In genomic region chr12:95224202-95225170, GRCh38 we compare ENCODE assay signal across 1 cellular context.
TF ChIP-seq lines count a peak whose summit lies in the region.

No MANE protein-coding gene starts in this region.

TF ChIP-seq in K562, 482 proteins besides CTCF, POLR2A, EP300 and RAD21 (continues in another document):
- TF ChIP-seq, protein P1, sequence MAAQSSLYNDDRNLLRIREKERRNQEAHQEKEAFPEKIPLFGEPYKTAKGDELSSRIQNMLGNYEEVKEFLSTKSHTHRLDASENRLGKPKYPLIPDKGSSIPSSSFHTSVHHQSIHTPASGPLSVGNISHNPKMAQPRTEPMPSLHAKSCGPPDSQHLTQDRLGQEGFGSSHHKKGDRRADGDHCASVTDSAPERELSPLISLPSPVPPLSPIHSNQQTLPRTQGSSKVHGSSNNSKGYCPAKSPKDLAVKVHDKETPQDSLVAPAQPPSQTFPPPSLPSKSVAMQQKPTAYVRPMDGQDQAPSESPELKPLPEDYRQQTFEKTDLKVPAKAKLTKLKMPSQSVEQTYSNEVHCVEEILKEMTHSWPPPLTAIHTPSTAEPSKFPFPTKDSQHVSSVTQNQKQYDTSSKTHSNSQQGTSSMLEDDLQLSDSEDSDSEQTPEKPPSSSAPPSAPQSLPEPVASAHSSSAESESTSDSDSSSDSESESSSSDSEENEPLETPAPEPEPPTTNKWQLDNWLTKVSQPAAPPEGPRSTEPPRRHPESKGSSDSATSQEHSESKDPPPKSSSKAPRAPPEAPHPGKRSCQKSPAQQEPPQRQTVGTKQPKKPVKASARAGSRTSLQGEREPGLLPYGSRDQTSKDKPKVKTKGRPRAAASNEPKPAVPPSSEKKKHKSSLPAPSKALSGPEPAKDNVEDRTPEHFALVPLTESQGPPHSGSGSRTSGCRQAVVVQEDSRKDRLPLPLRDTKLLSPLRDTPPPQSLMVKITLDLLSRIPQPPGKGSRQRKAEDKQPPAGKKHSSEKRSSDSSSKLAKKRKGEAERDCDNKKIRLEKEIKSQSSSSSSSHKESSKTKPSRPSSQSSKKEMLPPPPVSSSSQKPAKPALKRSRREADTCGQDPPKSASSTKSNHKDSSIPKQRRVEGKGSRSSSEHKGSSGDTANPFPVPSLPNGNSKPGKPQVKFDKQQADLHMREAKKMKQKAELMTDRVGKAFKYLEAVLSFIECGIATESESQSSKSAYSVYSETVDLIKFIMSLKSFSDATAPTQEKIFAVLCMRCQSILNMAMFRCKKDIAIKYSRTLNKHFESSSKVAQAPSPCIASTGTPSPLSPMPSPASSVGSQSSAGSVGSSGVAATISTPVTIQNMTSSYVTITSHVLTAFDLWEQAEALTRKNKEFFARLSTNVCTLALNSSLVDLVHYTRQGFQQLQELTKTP (IDR thresholded peaks at IDR 0.05; ENCODE audit: low read depth in 1 of 2, partially characterized antibody in 2 of 2): no peak
- TF ChIP-seq ZNF316 (IDR thresholded peaks at IDR 0.05) (peak; percentile 100), NFIC (IDR thresholded peaks at IDR 0.05) (peak; percentile 18; the same call in 1 of the 2 replicates), EHMT2 (IDR thresholded peaks at IDR 0.05) (no peak), NFATC3 (IDR thresholded peaks at IDR 0.05) (no peak), C11orf30 (IDR thresholded peaks at IDR 0.05; ENCODE audit: low read depth) (peak; percentile 99), GATAD2B (IDR thresholded peaks at IDR 0.05; ENCODE audit: borderline replicate concordance) (no peak), BACH1 (tag; IDR thresholded peaks at IDR 0.05) (peak; percentile 94), FUS (optimal IDR thresholded peaks at IDR 0.05; ENCODE audit: low read depth, low read length) (no peak), MAFK (IDR thresholded peaks at IDR 0.05; ENCODE audit: low read length) (peak; percentile 99), MAFG (tag; conservative IDR thresholded peaks at IDR 0.05) (peak; percentile 100), DEAF1 (CRISPR knock-in tag; IDR thresholded peaks at IDR 0.05) (no peak), ZNF592 (IDR thresholded peaks at IDR 0.05) (peak; percentile 68), ARID1B (IDR thresholded peaks at IDR 0.05) (peak; percentile 49), ZC3H11A (IDR thresholded peaks at IDR 0.05; ENCODE audit: low read depth, low read length) (no peak), NFE2L1 (tag; IDR thresholded peaks at IDR 0.05; ENCODE audit: borderline replicate concordance, low read depth) (peak; percentile 43), NFE2 (IDR thresholded peaks at IDR 0.05; ENCODE audit: low read depth) (peak; percentile 91), SMARCA4 (IDR thresholded peaks at IDR 0.05) (peak; percentile 16; the same call in 1 of the 2 replicates), DPF2 (IDR thresholded peaks at IDR 0.05) (0 out of 2 replicates have a peak, but pooled peaks have one; percentile 58), CEBPB (tag; IDR thresholded peaks at IDR 0.05) (peak; percentile 76), JUND (IDR thresholded peaks at IDR 0.05; ENCODE audit: borderline replicate concordance, low read depth, low read length) (peak; percentile 12; the same call in 1 of the 2 replicates), JUND (tag; IDR thresholded peaks at IDR 0.05; ENCODE audit: borderline replicate concordance, low read depth, low read length) (peak; percentile 49; the same call in 1 of the 3 replicates), MAFF (IDR thresholded peaks at IDR 0.05; ENCODE audit: low read length) (peak; percentile 99), ZNF407 (IDR thresholded peaks at IDR 0.05; ENCODE audit: low read depth) (no peak)
- TF ChIP-seq, protein P2, sequence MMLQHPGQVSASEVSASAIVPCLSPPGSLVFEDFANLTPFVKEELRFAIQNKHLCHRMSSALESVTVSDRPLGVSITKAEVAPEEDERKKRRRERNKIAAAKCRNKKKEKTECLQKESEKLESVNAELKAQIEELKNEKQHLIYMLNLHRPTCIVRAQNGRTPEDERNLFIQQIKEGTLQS (IDR thresholded peaks at IDR 0.05): peak; percentile 38; the same call in 1 of the 2 replicates
- TF ChIP-seq, protein P2 (CRISPR knock-in tag; conservative IDR thresholded peaks at IDR 0.05): no peak
- TF ChIP-seq, protein P3, sequence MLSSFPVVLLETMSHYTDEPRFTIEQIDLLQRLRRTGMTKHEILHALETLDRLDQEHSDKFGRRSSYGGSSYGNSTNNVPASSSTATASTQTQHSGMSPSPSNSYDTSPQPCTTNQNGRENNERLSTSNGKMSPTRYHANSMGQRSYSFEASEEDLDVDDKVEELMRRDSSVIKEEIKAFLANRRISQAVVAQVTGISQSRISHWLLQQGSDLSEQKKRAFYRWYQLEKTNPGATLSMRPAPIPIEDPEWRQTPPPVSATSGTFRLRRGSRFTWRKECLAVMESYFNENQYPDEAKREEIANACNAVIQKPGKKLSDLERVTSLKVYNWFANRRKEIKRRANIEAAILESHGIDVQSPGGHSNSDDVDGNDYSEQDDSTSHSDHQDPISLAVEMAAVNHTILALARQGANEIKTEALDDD (IDR thresholded peaks at IDR 0.05): peak; percentile 67; the same call in 1 of the 2 replicates
- TF ChIP-seq, protein P4, sequence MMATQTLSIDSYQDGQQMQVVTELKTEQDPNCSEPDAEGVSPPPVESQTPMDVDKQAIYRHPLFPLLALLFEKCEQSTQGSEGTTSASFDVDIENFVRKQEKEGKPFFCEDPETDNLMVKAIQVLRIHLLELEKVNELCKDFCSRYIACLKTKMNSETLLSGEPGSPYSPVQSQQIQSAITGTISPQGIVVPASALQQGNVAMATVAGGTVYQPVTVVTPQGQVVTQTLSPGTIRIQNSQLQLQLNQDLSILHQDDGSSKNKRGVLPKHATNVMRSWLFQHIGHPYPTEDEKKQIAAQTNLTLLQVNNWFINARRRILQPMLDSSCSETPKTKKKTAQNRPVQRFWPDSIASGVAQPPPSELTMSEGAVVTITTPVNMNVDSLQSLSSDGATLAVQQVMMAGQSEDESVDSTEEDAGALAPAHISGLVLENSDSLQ (IDR thresholded peaks at IDR 0.05): peak; percentile 17; the same call in 1 of the 2 replicates
- TF ChIP-seq, protein P5, sequence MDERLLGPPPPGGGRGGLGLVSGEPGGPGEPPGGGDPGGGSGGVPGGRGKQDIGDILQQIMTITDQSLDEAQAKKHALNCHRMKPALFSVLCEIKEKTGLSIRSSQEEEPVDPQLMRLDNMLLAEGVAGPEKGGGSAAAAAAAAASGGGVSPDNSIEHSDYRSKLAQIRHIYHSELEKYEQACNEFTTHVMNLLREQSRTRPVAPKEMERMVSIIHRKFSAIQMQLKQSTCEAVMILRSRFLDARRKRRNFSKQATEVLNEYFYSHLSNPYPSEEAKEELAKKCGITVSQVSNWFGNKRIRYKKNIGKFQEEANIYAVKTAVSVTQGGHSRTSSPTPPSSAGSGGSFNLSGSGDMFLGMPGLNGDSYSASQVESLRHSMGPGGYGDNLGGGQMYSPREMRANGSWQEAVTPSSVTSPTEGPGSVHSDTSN (CRISPR knock-in tag; IDR thresholded peaks at IDR 0.05; ENCODE audit: low read depth): no peak
- TF ChIP-seq, protein P5 (tag; conservative IDR thresholded peaks at IDR 0.05; ENCODE audit: low read depth): peak; percentile 40; the same call in 1 of the 2 replicates
